Comparison of ENCODE assay signal across 9 cellular contexts in genomic region chr1:84506729-84507453, GRCh38. TPM values are rescaled to one million over a fixed set of nuclear protein-coding genes. Genes with fewer than 3 reads are reported as not detected.
DNase-seq lines count a peak whose midpoint lies in the region; ATAC-seq, FAIRE-seq and TF ChIP-seq lines count a peak whose summit lies in the region.
"Had no signal": no experiment of that assay in that cellular context is flagged by ENCODE, and none has a peak within 500 bp of the region (broad histone marks: within the 10 kb centered on the region; RNA-seq: fewer than 3 reads in every experiment).

No MANE protein-coding gene starts in this region.

- H3K4me1 Mint-ChIP-seq in activated naive CD8-positive, alpha-beta T cell treated with anti-CD3 and anti-CD28 coated beads for 36 hours = peaks cover 28% of the 10 kb centered on the region

- no peaks in the 10 kb centered on the region for H3K9me3 ChIP-seq in cardiac muscle cell (ENCODE audit: low read depth)
- H3K9me3 ChIP-seq in kidney (ENCODE audit: control insufficient read depth in 1 of 2, low read length in 2 of 2) = peaks cover 0 to 5% of the 10 kb centered on the region in 2 donors
- no peaks in the 10 kb centered on the region for H3K9me3 ChIP-seq in thyroid gland

- H3K36me3 ChIP-seq in cardiac muscle cell = no peaks in the 10 kb centered on the region
- H3K36me3 ChIP-seq in kidney (ENCODE audit: control insufficient read depth in 1 of 2, insufficient read depth in 2 of 2, low read length in 2 of 2) = no peaks in the 10 kb centered on the region
- no peaks in the 10 kb centered on the region for H3K36me3 ChIP-seq in thyroid gland

- peaks cover 11% of the 10 kb centered on the region for H3K9me3 Mint-ChIP-seq in activated naive CD8-positive, alpha-beta T cell treated with anti-CD3 and anti-CD28 coated beads for 36 hours

- 19 to 39% methylated on average over 12 to 26 of the region's 26 CpGs for WGBS in thyroid gland, 2 donors

- peaks cover 15% of the 10 kb centered on the region for H3K4me1 ChIP-seq in cardiac muscle cell (ENCODE audit: low read depth)
- H3K4me1 ChIP-seq in kidney (ENCODE audit: control insufficient read depth in 1 of 2, insufficient read depth in 1 of 2, low read depth in 1 of 2, low read length in 2 of 2) = peaks cover 13 to 14% of the 10 kb centered on the region in 2 donors
- peaks cover 13 to 26% of the 10 kb centered on the region in 2 donors for H3K4me1 ChIP-seq in thyroid gland

- peak overlapping the region; percentile 92 for H3K27ac ChIP-seq in cardiac muscle cell
- peak overlapping the region; percentile 94 to 99 for H3K27ac ChIP-seq in kidney (ENCODE audit: low read depth in 2 of 2, low read length in 2 of 2)
- H3K27ac ChIP-seq in thyroid gland = peak overlapping the region; percentile 95 to 98 (median 96)

- peak overlapping the region; percentile 63 for H3K4me3 ChIP-seq in cardiac muscle cell
- peak overlapping the region; percentile 84 to 90 for H3K4me3 ChIP-seq in kidney (ENCODE audit: low read length in 2 of 2)
- peak overlapping the region in 2 of 3 donors; percentile 42 to 81 for H3K4me3 ChIP-seq in thyroid gland (replicated peaks in 1 of 3)

- H3K27ac Mint-ChIP-seq in activated naive CD8-positive, alpha-beta T cell treated with anti-CD3 and anti-CD28 coated beads for 36 hours = peak overlapping the region; percentile 99

- H3K27me3 ChIP-seq in cardiac muscle cell (no peaks in the 10 kb centered on the region), thyroid gland (no peaks in the 10 kb centered on the region)

- intact Hi-C loops in Right ventricle myocardium superior (cut with DNase I) = loop anchor here (5.0 kb wide), 1 partner anchor 65 kb away; the partner anchor contains the start of gene CTBS
- intact Hi-C loops in kidney (cut with DNase I) = no loop called here
- intact Hi-C loops in thyroid gland (cut with DNase I) = loop anchor here (10.0 kb wide), 1 partner anchor 68 kb away; the partner anchor contains the start of gene CTBS

- TF ChIP-seq CTCF in cardiac muscle cell (IDR thresholded peaks at IDR 0.05; ENCODE audit: low read depth, low read length) (no peak), kidney (IDR thresholded peaks at IDR 0.05; ENCODE audit: borderline replicate concordance, extremely low read depth, insufficient read depth) (no peak), thyroid gland (IDR thresholded peaks at IDR 0.05) (no peak)

- TF ChIP-seq POLR2A in thyroid gland (IDR thresholded peaks at IDR 0.05) = no peak

- no peak for FAIRE-seq in kidney (lab: Jason Lieb, UNC)
- FAIRE-seq: islet of Langerhans had no signal

- ATAC-seq in Right ventricle myocardium superior (ENCODE audit: poor library complexity) = no peak
- ATAC-seq in HG03097 (IDR thresholded peaks at IDR 0.05; ENCODE audit: low FRiP score, unreplicated experiment) = no peak
- ATAC-seq in HG03139 (IDR thresholded peaks at IDR 0.05; ENCODE audit: unreplicated experiment) = no peak

- DNase-seq in cardiac muscle cell (ENCODE audit: low read depth in 1 of 2, low spot score in 1 of 2) = no peak
- DNase-seq in Right ventricle myocardium superior = no peak
- DNase-seq in activated naive CD8-positive, alpha-beta T cell treated with anti-CD3 and anti-CD28 coated beads for 36 hours = no peak
- no peak for DNase-seq in kidney
- DNase-seq in thyroid gland = no peak
- DNase-seq in NCI-H2196 (lab: John Stamatoyannopoulos, UW; ENCODE audit: unreplicated experiment) = no peak

- H3K36me3 Mint-ChIP-seq in activated naive CD8-positive, alpha-beta T cell treated with anti-CD3 and anti-CD28 coated beads for 36 hours = peaks cover 37% of the 10 kb centered on the region

- peak overlapping the region; percentile 97 for H3K4me3 Mint-ChIP-seq in activated naive CD8-positive, alpha-beta T cell treated with anti-CD3 and anti-CD28 coated beads for 36 hours

- peak overlapping the region; percentile 81 to 82 for H3K9ac ChIP-seq in kidney (ENCODE audit: low read length in 2 of 2)

- H3K27me3 Mint-ChIP-seq in activated naive CD8-positive, alpha-beta T cell treated with anti-CD3 and anti-CD28 coated beads for 36 hours = peaks cover 4% of the 10 kb centered on the region

RNA-seq across cellular contexts. Expression of gene GNG5, which starts 0.5 kb away (rescaled TPM):
- total RNA-seq in cardiac muscle cell (154 and 227 TPM in 2 replicates), Right ventricle myocardium superior (174 TPM), kidney (87.9 TPM), thyroid gland (100 to 1,000 TPM in 2 of 4 donors, 10 to 100 TPM in 2; 58.3 to 143 (median 95.2) TPM)
- polyA plus RNA-seq in cardiac muscle cell (706 and 838 TPM in 2 replicates), kidney (ENCODE audit: insufficient read depth, low read depth, low replicate concordance) (304 TPM)
- 100 to 1,000 TPM; 119 to 128 TPM for total RNA-seq in activated naive CD8-positive, alpha-beta T cell treated with anti-CD3 and anti-CD28 coated beads for 36 hours

RNA-seq across cellular contexts. Expression of gene SPATA1, which starts 0.7 kb away (rescaled TPM):
- total RNA-seq in cardiac muscle cell (1.2 and 2.1 TPM in 2 replicates), Right ventricle myocardium superior (0.81 TPM), kidney (2.5 TPM), thyroid gland (1 to 10 TPM in 2 of 4 donors, under 1 TPM in 1, not detected in 1; 0.13 to 2.8 (median 1.8) TPM)
- polyA plus RNA-seq in cardiac muscle cell (0.88 and 5.4 TPM in 2 replicates), kidney (ENCODE audit: insufficient read depth, low read depth, low replicate concordance) (0.62 TPM)
- 1 to 10 TPM; 1.0 to 1.5 TPM for total RNA-seq in activated naive CD8-positive, alpha-beta T cell treated with anti-CD3 and anti-CD28 coated beads for 36 hours

RNA-seq across cellular contexts. Expression of gene RPF1, which starts 27.8 kb away (rescaled TPM):
- total RNA-seq in cardiac muscle cell (51.6 and 65.4 TPM in 2 replicates), Right ventricle myocardium superior (29.9 TPM), kidney (29.6 TPM), thyroid gland (10 to 100 TPM; 29.9 to 51.7 (median 42.7) TPM)
- polyA plus RNA-seq in cardiac muscle cell (44.7 and 48.3 TPM in 2 replicates), kidney (ENCODE audit: insufficient read depth, low read depth, low replicate concordance) (44.1 TPM)
- total RNA-seq in activated naive CD8-positive, alpha-beta T cell treated with anti-CD3 and anti-CD28 coated beads for 36 hours = 10 to 100 TPM; 65.2 to 68.3 TPM
